In the genomic region with DNA sequence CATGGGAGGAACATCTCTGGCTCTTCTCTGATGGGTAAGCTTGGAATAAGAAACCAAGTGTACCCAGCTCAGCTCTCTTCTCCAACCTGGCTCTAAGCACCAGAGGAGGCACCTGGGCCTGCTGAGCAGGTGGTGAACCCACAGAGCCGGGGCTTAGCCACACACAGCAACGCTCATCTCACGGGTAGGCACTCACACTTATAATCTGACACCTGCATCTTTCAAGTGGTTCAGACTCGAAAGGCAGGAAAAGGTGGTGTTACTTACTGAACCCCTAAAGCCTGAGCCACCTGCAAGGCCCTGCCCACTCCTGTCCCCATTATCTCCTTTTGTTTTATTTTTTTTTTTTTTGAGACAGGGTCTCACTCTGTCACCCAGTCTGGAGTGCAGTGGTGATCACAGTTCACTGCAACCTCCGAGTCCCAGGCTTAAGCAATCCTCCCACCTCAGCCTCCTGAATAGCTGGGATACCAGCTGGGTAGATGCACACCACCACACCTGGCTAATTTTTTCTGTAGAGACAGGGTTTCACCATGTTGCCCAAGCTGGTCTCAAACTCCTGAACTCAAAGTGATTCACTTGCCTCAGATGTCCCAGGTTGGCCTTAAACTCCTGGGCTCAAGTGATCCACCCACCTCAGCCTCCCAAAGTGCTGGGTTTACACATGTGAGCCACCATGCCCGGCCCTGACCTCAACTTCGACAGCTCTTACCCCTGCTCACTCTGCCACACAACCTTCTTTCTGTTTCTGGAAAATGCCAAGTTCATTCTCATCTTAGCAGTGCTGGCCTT, we compare ENCODE assay signal across 1 cellular context.
TF ChIP-seq lines count a peak whose summit lies in the region.

No MANE protein-coding gene starts in this region.

TF ChIP-seq in K562, 482 proteins besides CTCF, POLR2A, EP300 and RAD21:
- TF ChIP-seq DLX4 (CRISPR knock-in tag; IDR thresholded peaks at IDR 0.05) (no peak), ZNF431 (CRISPR knock-in tag; IDR thresholded peaks at IDR 0.05) (no peak), ZNF780A (CRISPR knock-in tag; IDR thresholded peaks at IDR 0.05) (no peak), BRCA1 (IDR thresholded peaks at IDR 0.05) (no peak), BRCA1 (CRISPR knock-in tag; IDR thresholded peaks at IDR 0.05) (no peak), SAFB2 (IDR thresholded peaks at IDR 0.05; ENCODE audit: borderline replicate concordance, low read depth, low read length, severe bottlenecking) (no peak), MYNN (IDR thresholded peaks at IDR 0.05) (no peak), MYNN (CRISPR knock-in tag; IDR thresholded peaks at IDR 0.05) (no peak), ZNF717 (CRISPR knock-in tag; IDR thresholded peaks at IDR 0.05) (no peak), BCOR (IDR thresholded peaks at IDR 0.05) (no peak), MCM3 (IDR thresholded peaks at IDR 0.05) (no peak), PCBP1 (IDR thresholded peaks at IDR 0.05; ENCODE audit: low read depth, low read length, poor library complexity, severe bottlenecking) (no peak), REST (CRISPR knock-in tag; IDR thresholded peaks at IDR 0.05; ENCODE audit: low read depth) (no peak), ATF7 (IDR thresholded peaks at IDR 0.05) (no peak), ZBTB5 (IDR thresholded peaks at IDR 0.05) (no peak), JUNB (CRISPR knock-in tag; conservative IDR thresholded peaks at IDR 0.05) (no peak), ZNF23 (CRISPR knock-in tag; IDR thresholded peaks at IDR 0.05) (no peak), CXXC5 (CRISPR knock-in tag; IDR thresholded peaks at IDR 0.05) (no peak), CBX8 (IDR thresholded peaks at IDR 0.05; ENCODE audit: borderline replicate concordance, extremely low read depth, low read depth, low read length, poor library complexity, severe bottlenecking) (no peak), ARHGAP35 (IDR thresholded peaks at IDR 0.05; ENCODE audit: partially characterized antibody) (no peak), TGIF2 (CRISPR knock-in tag; IDR thresholded peaks at IDR 0.05) (no peak)
- TF ChIP-seq, protein P1, sequence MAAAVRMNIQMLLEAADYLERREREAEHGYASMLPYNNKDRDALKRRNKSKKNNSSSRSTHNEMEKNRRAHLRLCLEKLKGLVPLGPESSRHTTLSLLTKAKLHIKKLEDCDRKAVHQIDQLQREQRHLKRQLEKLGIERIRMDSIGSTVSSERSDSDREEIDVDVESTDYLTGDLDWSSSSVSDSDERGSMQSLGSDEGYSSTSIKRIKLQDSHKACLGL (CRISPR knock-in tag; IDR thresholded peaks at IDR 0.05; ENCODE audit: borderline replicate concordance, poor library complexity, severe bottlenecking), result no peak
